8 cellular contexts compared by ENCODE assay signal in genomic region chrX:149937881-149938426, GRCh38. TPM values are rescaled to one million over a fixed set of nuclear protein-coding genes. Genes with fewer than 3 reads are reported as not detected.
A peak's percentile ranks its signal among the peaks of the same experiment; 100 is the strongest.
DNase-seq lines count a peak whose midpoint lies in the region; ATAC-seq and TF ChIP-seq lines count a peak whose summit lies in the region.

No MANE protein-coding gene starts in this region.

- peak overlapping the region; percentile 100 for H3K27ac Mint-ChIP-seq in activated T-helper 1 cell treated with anti-CD3 and anti-CD28 coated beads, Interleukin-12 subunit alpha, Interleukin-12 subunit beta, Interleukin-2, Interleukin-4 antibody, amounts not matched to agents 30 ng/mL and 10 ng/mL and 1 ng/mL, durations not matched to agents 14 hours and 24 hours and 36 hours
- peak overlapping the region; percentile 95 for H3K27ac Mint-ChIP-seq in glutamatergic neuron (ENCODE audit: unreplicated experiment)

- H3K4me3 Mint-ChIP-seq in activated T-helper 1 cell treated with anti-CD3 and anti-CD28 coated beads, Interleukin-12 subunit alpha, Interleukin-12 subunit beta, Interleukin-2, Interleukin-4 antibody, amounts not matched to agents 30 ng/mL and 10 ng/mL and 1 ng/mL, durations not matched to agents 14 hours and 24 hours and 36 hours, result peak overlapping the region; percentile 92
- H3K4me3 Mint-ChIP-seq in glutamatergic neuron (ENCODE audit: unreplicated experiment), result peak overlapping the region; percentile 93

- H3K27me3 Mint-ChIP-seq in activated T-helper 1 cell treated with anti-CD3 and anti-CD28 coated beads, Interleukin-12 subunit alpha, Interleukin-12 subunit beta, Interleukin-2, Interleukin-4 antibody, amounts not matched to agents 30 ng/mL and 10 ng/mL and 1 ng/mL, durations not matched to agents 14 hours and 24 hours and 36 hours (ENCODE audit: insufficient read depth), result no peaks in the 10 kb centered on the region
- peaks cover 2% of the 10 kb centered on the region for H3K27me3 Mint-ChIP-seq in glutamatergic neuron (ENCODE audit: unreplicated experiment)

- H3K36me3 Mint-ChIP-seq in activated T-helper 1 cell treated with anti-CD3 and anti-CD28 coated beads, Interleukin-12 subunit alpha, Interleukin-12 subunit beta, Interleukin-2, Interleukin-4 antibody, amounts not matched to agents 30 ng/mL and 10 ng/mL and 1 ng/mL, durations not matched to agents 14 hours and 24 hours and 36 hours (ENCODE audit: low read depth), result peaks cover 7% of the 10 kb centered on the region
- H3K36me3 Mint-ChIP-seq in glutamatergic neuron (ENCODE audit: unreplicated experiment), result no peaks in the 10 kb centered on the region

- peak overlapping the region; percentile 78 for H3K4me3 ChIP-seq in GM12865 (ENCODE audit: low read depth, low read length)
- peak overlapping the region; percentile 53 for H3K4me3 ChIP-seq in rectal smooth muscle tissue (ENCODE audit: low read length)

- H3K4me1 Mint-ChIP-seq in activated T-helper 1 cell treated with anti-CD3 and anti-CD28 coated beads, Interleukin-12 subunit alpha, Interleukin-12 subunit beta, Interleukin-2, Interleukin-4 antibody, amounts not matched to agents 30 ng/mL and 10 ng/mL and 1 ng/mL, durations not matched to agents 14 hours and 24 hours and 36 hours (ENCODE audit: low read depth), result peaks cover 4% of the 10 kb centered on the region
- H3K4me1 Mint-ChIP-seq in glutamatergic neuron (ENCODE audit: low read depth, unreplicated experiment), result no peaks in the 10 kb centered on the region

- intact Hi-C loops in activated T-helper 1 cell treated with anti-CD3 and anti-CD28 coated beads, Interleukin-12 subunit alpha, Interleukin-12 subunit beta, Interleukin-2, Interleukin-4 antibody, amounts not matched to agents 30 ng/mL and 10 ng/mL and 1 ng/mL, durations not matched to agents 14 hours and 24 hours and 36 hours (cut with micrococcal nuclease), result loop anchor here (2.0 to 10.0 kb wide), 4 partner anchors 65 to 1457 kb away; partner anchors contain the start of genes CD99L2, MTMR1 and VMA21

- no peak for TF ChIP-seq CTCF in GM12865 (IDR thresholded peaks at IDR 0.05; ENCODE audit: insufficient read depth, low read depth, low read length, missing control alignments)
- TF ChIP-seq CTCF in glutamatergic neuron (IDR thresholded peaks at IDR 0.05; ENCODE audit: partially characterized antibody, unreplicated experiment), result no peak

- H3K9ac ChIP-seq in rectal smooth muscle tissue (ENCODE audit: low read length), result peak overlapping the region; percentile 58

- in situ Hi-C loops in G401 (cut with HindIII; ENCODE audit: low sequenced_read_pairs), result no loop called here

- peak; percentile 24 for DNase-seq in GM12865 (ENCODE audit: low read depth)
- DNase-seq in activated T-helper 1 cell treated with anti-CD3 and anti-CD28 coated beads, Interleukin-12 subunit alpha, Interleukin-12 subunit beta, Interleukin-2, Interleukin-4 antibody, amounts not matched to agents 30 ng/mL and 10 ng/mL and 1 ng/mL, durations not matched to agents 14 hours and 24 hours and 36 hours (ENCODE audit: low spot score), result peak; percentile 5
- peak; percentile 22 for DNase-seq in glutamatergic neuron
- DNase-seq in G401 (ENCODE audit: low spot score), result no peak
- DNase-seq in NCI-H2171 (lab: John Stamatoyannopoulos, UW), result no peak

- H3K4me1 ChIP-seq in rectal smooth muscle tissue (ENCODE audit: control insufficient read depth, insufficient read depth, low read length), result peaks cover 3% of the 10 kb centered on the region

- peak overlapping the region; percentile 88 for H3K27ac ChIP-seq in rectal smooth muscle tissue (ENCODE audit: low read depth, low read length)

- peak; percentile 3 for ATAC-seq in HG03432 (IDR thresholded peaks at IDR 0.05; ENCODE audit: unreplicated experiment)
- ATAC-seq in HG03521 (IDR thresholded peaks at IDR 0.05; ENCODE audit: unreplicated experiment), result no peak

- H3K36me3 ChIP-seq in rectal smooth muscle tissue (ENCODE audit: control insufficient read depth, insufficient read depth, low read length), result peaks cover 3% of the 10 kb centered on the region

- H3K9me3 Mint-ChIP-seq in activated T-helper 1 cell treated with anti-CD3 and anti-CD28 coated beads, Interleukin-12 subunit alpha, Interleukin-12 subunit beta, Interleukin-2, Interleukin-4 antibody, amounts not matched to agents 30 ng/mL and 10 ng/mL and 1 ng/mL, durations not matched to agents 14 hours and 24 hours and 36 hours, result no peaks in the 10 kb centered on the region
- peaks cover 6% of the 10 kb centered on the region for H3K9me3 Mint-ChIP-seq in glutamatergic neuron (ENCODE audit: unreplicated experiment)

- H3K27me3 ChIP-seq in rectal smooth muscle tissue (ENCODE audit: control insufficient read depth, insufficient read depth, low read length), result no peaks in the 10 kb centered on the region

RNA-seq across cellular contexts. Expression of gene EOLA2, which starts 0.3 kb away (rescaled TPM):
- 54.2 and 63.3 TPM in 2 replicates for total RNA-seq in activated T-helper 1 cell treated with anti-CD3 and anti-CD28 coated beads, Interleukin-12 subunit alpha, Interleukin-12 subunit beta, Interleukin-2, Interleukin-4 antibody, amounts not matched to agents 30 ng/mL and 10 ng/mL and 1 ng/mL, durations not matched to agents 14 hours and 24 hours and 36 hours
- total RNA-seq in glutamatergic neuron (ENCODE audit: unreplicated experiment), result 53.0 TPM
- 47.7 and 52.6 TPM in 2 replicates for total RNA-seq in G401 (2014; rRNA removed; shearing (Covaris generic))

RNA-seq across cellular contexts. Expression of gene HSFX4, which starts 8.6 kb away (rescaled TPM):
- total RNA-seq in activated T-helper 1 cell treated with anti-CD3 and anti-CD28 coated beads, Interleukin-12 subunit alpha, Interleukin-12 subunit beta, Interleukin-2, Interleukin-4 antibody, amounts not matched to agents 30 ng/mL and 10 ng/mL and 1 ng/mL, durations not matched to agents 14 hours and 24 hours and 36 hours, result not detected in 2 replicates
- total RNA-seq in glutamatergic neuron (ENCODE audit: unreplicated experiment), result not detected
- not detected in 2 replicates for total RNA-seq in G401 (2014; rRNA removed; shearing (Covaris generic))

RNA-seq across cellular contexts. Expression of gene MAGEA8, which starts 57.0 kb away (rescaled TPM):
- total RNA-seq in activated T-helper 1 cell treated with anti-CD3 and anti-CD28 coated beads, Interleukin-12 subunit alpha, Interleukin-12 subunit beta, Interleukin-2, Interleukin-4 antibody, amounts not matched to agents 30 ng/mL and 10 ng/mL and 1 ng/mL, durations not matched to agents 14 hours and 24 hours and 36 hours, result not detected in 2 replicates
- total RNA-seq in glutamatergic neuron (ENCODE audit: unreplicated experiment), result not detected
- not detected in 2 replicates for total RNA-seq in G401 (2014; rRNA removed; shearing (Covaris generic))

Comparison
In these comparisons a context has a peak if more than half of its experiments do, and no peak if none do; other contexts are left out.
1. DNase-seq: peak in GM12865 (single experiment), activated T-helper 1 cell treated with anti-CD3 and anti-CD28 coated beads, Interleukin-12 subunit alpha, Interleukin-12 subunit beta, Interleukin-2, Interleukin-4 antibody, amounts not matched to agents 30 ng/mL and 10 ng/mL and 1 ng/mL, durations not matched to agents 14 hours and 24 hours and 36 hours (single experiment) and glutamatergic neuron (single experiment); none in G401 (single experiment) and NCI-H2171 (single experiment).